12 cellular contexts compared by ENCODE assay signal in the genomic region with DNA sequence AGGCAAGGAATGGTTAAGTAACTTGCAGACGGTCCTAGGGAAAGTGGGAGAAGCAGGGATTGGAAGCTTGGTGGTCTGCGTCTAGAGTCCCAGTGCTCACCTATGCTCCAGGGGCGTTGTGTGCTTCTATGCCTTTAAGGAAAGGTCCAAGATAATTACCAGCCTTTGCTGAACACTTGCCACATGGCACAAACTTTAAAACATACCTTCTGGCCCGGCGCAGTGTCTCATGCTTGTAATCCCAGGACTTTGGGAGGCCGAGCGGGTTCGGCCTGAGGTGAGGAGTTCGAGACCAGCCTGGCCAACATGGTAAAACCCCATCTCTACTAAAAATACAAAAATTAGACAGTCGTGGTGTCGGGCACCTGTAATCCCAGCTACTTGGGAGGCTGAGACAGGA. TPM values are rescaled to one million over a fixed set of nuclear protein-coding genes. Genes with fewer than 3 reads are reported as not detected.
DNase-seq lines count a peak whose midpoint lies in the region; ATAC-seq and TF ChIP-seq lines count a peak whose summit lies in the region.
"Had no signal": no experiment of that assay in that cellular context is flagged by ENCODE, and none has a peak within 500 bp of the region (broad histone marks: within the 10 kb centered on the region; RNA-seq: fewer than 3 reads in every experiment).

No MANE protein-coding gene starts in this region.

- intact Hi-C loops in MCF 10A (cut with micrococcal nuclease): no loop called here
- intact Hi-C loops in mammary epithelial cell (cut with micrococcal nuclease): loop anchor here (2.0 kb wide), 1 partner anchor 80 kb away; no protein-coding TSS in a partner anchor

- H3K9me3 ChIP-seq in mammary epithelial cell (replicated peaks; ENCODE audit: insufficient read depth, low read length): no peaks in the 10 kb centered on the region
- no peaks in the 10 kb centered on the region for H3K9me3 ChIP-seq in muscle layer of colon (ENCODE audit: low read length)
- H3K9me3 ChIP-seq: BE2C, mucosa of descending colon, uterus had no signal

- peaks cover 2% of the 10 kb centered on the region for H3K36me3 ChIP-seq in mammary epithelial cell (ENCODE audit: insufficient read depth, low read length)
- peaks cover 5% of the 10 kb centered on the region for H3K36me3 ChIP-seq in muscle layer of colon (ENCODE audit: insufficient read depth, low read length)
- H3K36me3 ChIP-seq: uterus had no signal

- no peaks in the 10 kb centered on the region for H3K9me3 Mint-ChIP-seq in MCF 10A (ENCODE audit: unreplicated experiment)
- no peaks in the 10 kb centered on the region for H3K9me3 Mint-ChIP-seq in activated T-helper 17 cell treated with anti-CD3 and anti-CD28 coated beads, Interleukin-2, amount 50 U/mL, for 72 hours
- H3K9me3 Mint-ChIP-seq in type B pancreatic cell: no peaks in the 10 kb centered on the region

- no peaks in the 10 kb centered on the region for H4K20me1 ChIP-seq in mammary epithelial cell (ENCODE audit: insufficient read depth, low read length)

- H3K4me1 ChIP-seq in mammary epithelial cell (ENCODE audit: insufficient read depth, low read length) (peaks cover 36% of the 10 kb centered on the region), muscle layer of colon (ENCODE audit: insufficient read depth, low read length) (peaks cover 60% of the 10 kb centered on the region)

- CTCF ChIA-PET in MCF 10A (lab: Yijun Ruan, JAX): interaction anchor here (1.0 kb wide), 1 partner anchor 16 kb away, joined by 4 read pairs; no protein-coding TSS in a partner anchor
- CTCF ChIA-PET in mammary epithelial cell (lab: Charles Lee; ENCODE audit: low non-redundant PET): no interaction called here

- H3K27ac Mint-ChIP-seq in MCF 10A (ENCODE audit: low read depth, unreplicated experiment): peak overlapping the region; percentile 100
- H3K27ac Mint-ChIP-seq in activated T-helper 17 cell treated with anti-CD3 and anti-CD28 coated beads, Interleukin-2, amount 50 U/mL, for 72 hours: peak overlapping the region; percentile 100
- peak overlapping the region; percentile 100 for H3K27ac Mint-ChIP-seq in type B pancreatic cell

- WGBS in mammary epithelial cell (ENCODE audit: low coverage, missing lambda C conversion rate): 39% methylated on average over 10 of the region's 11 CpGs

- H3K36me3 Mint-ChIP-seq in MCF 10A (ENCODE audit: insufficient read depth, unreplicated experiment) (peaks cover 53% of the 10 kb centered on the region), type B pancreatic cell (peaks cover 12% of the 10 kb centered on the region)
- peaks cover 76% of the 10 kb centered on the region for H3K36me3 Mint-ChIP-seq in activated T-helper 17 cell treated with anti-CD3 and anti-CD28 coated beads, Interleukin-2, amount 50 U/mL, for 72 hours (ENCODE audit: low read depth)

- TF ChIP-seq CTCF in MCF 10A (IDR thresholded peaks at IDR 0.05; ENCODE audit: unreplicated experiment) (no peak), mammary epithelial cell (conservative IDR thresholded peaks at IDR 0.05 in 1 of 2, IDR thresholded peaks at IDR 0.05 in 1 of 2; ENCODE audit: extremely low read depth in 1 of 2, insufficient read depth in 1 of 2, low read depth in 1 of 2, low read length in 2 of 2) (no peak), type B pancreatic cell (conservative IDR thresholded peaks at IDR 0.05) (no peak)

- no peak overlapping the region for H3K27ac ChIP-seq in mammary epithelial cell (ENCODE audit: insufficient read depth, low read depth, low read length)
- H3K27ac ChIP-seq in muscle layer of colon (ENCODE audit: low read depth, low read length): peak overlapping the region; percentile 46
- H3K27ac ChIP-seq: uterus had no signal

- DNase-seq in MCF 10A (ENCODE audit: unreplicated experiment) (no peak), mammary epithelial cell (no peak), type B pancreatic cell (ENCODE audit: extremely low spot score, unreplicated experiment) (no peak), G401 (ENCODE audit: low spot score) (no peak)
- DNase-seq: uterus had no signal

- H3K4me3 ChIP-seq in mammary epithelial cell (replicated peaks in 1 of 3; ENCODE audit: insufficient read depth in 1 of 3, low read depth in 2 of 3, low read length in 3 of 3): no peak overlapping the region
- peak overlapping the region in 1 of 2 donors; percentile 32 for H3K4me3 ChIP-seq in muscle layer of colon (ENCODE audit: low read depth in 1 of 2, low read length in 2 of 2)
- H3K4me3 ChIP-seq: mucosa of descending colon, uterus had no signal

- H3K4me1 Mint-ChIP-seq in MCF 10A (ENCODE audit: insufficient read depth, unreplicated experiment) (peaks cover 35% of the 10 kb centered on the region), type B pancreatic cell (ENCODE audit: unreplicated experiment) (peaks cover 40% of the 10 kb centered on the region)
- H3K4me1 Mint-ChIP-seq in activated T-helper 17 cell treated with anti-CD3 and anti-CD28 coated beads, Interleukin-2, amount 50 U/mL, for 72 hours: peaks cover 28% of the 10 kb centered on the region

- no peak overlapping the region for H3K9ac ChIP-seq in mammary epithelial cell (ENCODE audit: insufficient read depth, low read length)
- H3K9ac ChIP-seq in muscle layer of colon (ENCODE audit: low read length): peak overlapping the region; percentile 91

- H3K27me3 ChIP-seq in mammary epithelial cell (ENCODE audit: insufficient read depth, low read length) (no peaks in the 10 kb centered on the region), muscle layer of colon (ENCODE audit: control insufficient read depth in 1 of 2, insufficient read depth in 2 of 2, low read length in 2 of 2) (no peaks in the 10 kb centered on the region)
- H3K27me3 ChIP-seq: BE2C, uterus had no signal

- no peaks in the 10 kb centered on the region for H3K27me3 Mint-ChIP-seq in MCF 10A (ENCODE audit: insufficient read depth, unreplicated experiment)
- no peaks in the 10 kb centered on the region for H3K27me3 Mint-ChIP-seq in activated T-helper 17 cell treated with anti-CD3 and anti-CD28 coated beads, Interleukin-2, amount 50 U/mL, for 72 hours
- no peaks in the 10 kb centered on the region for H3K27me3 Mint-ChIP-seq in type B pancreatic cell

- in situ Hi-C loops in mammary epithelial cell (cut with MboI; ENCODE audit: low sequenced_read_pairs in 2 of 2) (no loop called here), G401 (cut with HindIII; ENCODE audit: low sequenced_read_pairs) (no loop called here)

- no peak for ATAC-seq in activated T-helper 17 cell treated with anti-CD3 and anti-CD28 coated beads, Interleukin-2, amount 50 U/mL, for 72 hours (replicated peaks)
- ATAC-seq in GM19324 (IDR thresholded peaks at IDR 0.05; ENCODE audit: low FRiP score, unreplicated experiment) (no peak), HG02870 (IDR thresholded peaks at IDR 0.05; ENCODE audit: unreplicated experiment) (no peak)
- ATAC-seq: mucosa of descending colon had no signal

- BruUV-seq in MCF 10A (replicated peaks; lab: Mats Ljungman, UMichigan): no TSS peak
- no TSS peak for BruUV-seq in mammary epithelial cell (replicated peaks; lab: Mats Ljungman, UMichigan)

- H2AFZ ChIP-seq in mammary epithelial cell (ENCODE audit: low read depth, low read length): no peak overlapping the region

- POLR2A ChIA-PET in MCF 10A (lab: Yijun Ruan, JAX): interaction anchor here (2.2 kb wide), 1 partner anchor 9 kb away, joined by 5 read pairs; no protein-coding TSS in a partner anchor

- H3K79me2 ChIP-seq in mammary epithelial cell (ENCODE audit: insufficient read depth, low read length): peaks cover 69% of the 10 kb centered on the region

- H3K4me3 Mint-ChIP-seq in MCF 10A (ENCODE audit: unreplicated experiment) (peak overlapping the region; percentile 94), type B pancreatic cell (peak overlapping the region; percentile 64)
- H3K4me3 Mint-ChIP-seq in activated T-helper 17 cell treated with anti-CD3 and anti-CD28 coated beads, Interleukin-2, amount 50 U/mL, for 72 hours: peak overlapping the region; percentile 92

- no peak overlapping the region for H3K4me2 ChIP-seq in mammary epithelial cell (ENCODE audit: insufficient read depth, low read depth, low read length)

- dilution Hi-C loops in mammary epithelial cell (cut with HindIII; ENCODE audit: low sequenced_read_pairs): no loop called here

RNA-seq across cellular contexts. Expression of a gene that starts 2.3 kb away (rescaled TPM):
- 49.7 and 51.3 TPM in 2 replicates for total RNA-seq in MCF 10A (2022)
- total RNA-seq in mammary epithelial cell: 10 to 100 TPM; 21.5 to 53.6 TPM
- 33.1 TPM for polyA plus RNA-seq in mammary epithelial cell
- 50.5 TPM for polyA minus RNA-seq in mammary epithelial cell
- 10 to 100 TPM; 70.0 to 72.4 TPM for total RNA-seq in activated T-helper 17 cell treated with anti-CD3 and anti-CD28 coated beads, Interleukin-2, amount 50 U/mL, for 72 hours
- 75.6 and 86.9 TPM in 2 replicates for total RNA-seq in type B pancreatic cell (ENCODE audit: low replicate concordance)
- total RNA-seq in G401 (2014; rRNA removed; shearing (Covaris generic)): 11.1 and 14.7 TPM in 2 replicates

RNA-seq across cellular contexts. Expression of a gene that starts 28.1 kb away (rescaled TPM):
- 0.83 and 1.1 TPM in 2 replicates for total RNA-seq in MCF 10A (2022)
- 1 to 10 TPM in 1 of 2 donors, not detected in 1; 1.2 TPM for total RNA-seq in mammary epithelial cell
- not detected for polyA plus RNA-seq in mammary epithelial cell
- polyA minus RNA-seq in mammary epithelial cell: not detected
- 1 to 10 TPM in 1 of 2 donors, under 1 TPM in 1; 0.45 to 1.1 TPM for total RNA-seq in activated T-helper 17 cell treated with anti-CD3 and anti-CD28 coated beads, Interleukin-2, amount 50 U/mL, for 72 hours
- total RNA-seq in type B pancreatic cell (ENCODE audit: low replicate concordance): 0.86 and 1.1 TPM in 2 replicates
- total RNA-seq in G401 (2014; rRNA removed; shearing (Covaris generic)): not detected in 2 replicates
- total RNA-seq: SK-MEL-5 had no signal

RNA-seq across cellular contexts. Expression of a gene that starts 36.9 kb away (rescaled TPM):
- 104 and 114 TPM in 2 replicates for total RNA-seq in MCF 10A (2022)
- 100 to 1,000 TPM in 1 of 2 donors, 10 to 100 TPM in 1; 80.4 to 181 TPM for total RNA-seq in mammary epithelial cell
- polyA plus RNA-seq in mammary epithelial cell: 125 TPM
- polyA minus RNA-seq in mammary epithelial cell: 196 TPM
- 10 to 100 TPM; 55.5 to 86.1 TPM for total RNA-seq in activated T-helper 17 cell treated with anti-CD3 and anti-CD28 coated beads, Interleukin-2, amount 50 U/mL, for 72 hours
- 89.3 and 102 TPM in 2 replicates for total RNA-seq in type B pancreatic cell (ENCODE audit: low replicate concordance)
- total RNA-seq in G401 (2014; rRNA removed; shearing (Covaris generic)): 39.0 and 44.6 TPM in 2 replicates

RNA-seq across cellular contexts. Expression of a gene that starts 58.6 kb away (rescaled TPM):
- 0.75 TPM in 1 of 2 replicates, not detected in the other for total RNA-seq in MCF 10A (2022)
- 1 to 10 TPM; 1.7 to 2.3 TPM for total RNA-seq in mammary epithelial cell
- 1.4 TPM for polyA plus RNA-seq in mammary epithelial cell
- not detected for polyA minus RNA-seq in mammary epithelial cell
- 1 to 10 TPM in 1 of 2 donors, under 1 TPM in 1; 0.48 to 1.2 TPM for total RNA-seq in activated T-helper 17 cell treated with anti-CD3 and anti-CD28 coated beads, Interleukin-2, amount 50 U/mL, for 72 hours
- 2.8 and 3.9 TPM in 2 replicates for total RNA-seq in type B pancreatic cell (ENCODE audit: low replicate concordance)
- total RNA-seq in G401 (2014; rRNA removed; shearing (Covaris generic)): not detected in 2 replicates
